9 cellular contexts compared by ENCODE assay signal in the genomic region with DNA sequence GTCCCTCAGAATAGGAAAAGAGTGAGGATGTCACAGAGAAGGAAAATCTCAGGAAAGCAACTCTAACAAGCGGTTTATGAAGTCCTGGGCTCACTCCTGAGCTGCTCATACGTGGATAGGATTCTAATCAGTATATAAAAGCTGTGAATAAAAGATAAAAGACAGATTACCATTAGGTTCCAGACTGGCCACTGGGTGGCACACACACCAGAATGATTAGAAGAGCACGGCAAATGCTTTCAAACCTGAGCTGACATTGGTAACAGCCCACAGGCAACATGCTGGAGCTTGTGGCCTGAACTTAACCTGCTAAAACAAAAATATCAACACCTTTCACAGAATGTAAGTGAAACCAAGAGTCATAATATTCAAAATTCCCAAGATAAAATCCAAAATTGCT.
DNase-seq lines count a peak whose midpoint lies in the region; ATAC-seq, FAIRE-seq and TF ChIP-seq lines count a peak whose summit lies in the region.
"Had no signal": no experiment of that assay in that cellular context is flagged by ENCODE, and none has a peak within 500 bp of the region (broad histone marks: within the 10 kb centered on the region; RNA-seq: fewer than 3 reads in every experiment).

No MANE protein-coding gene starts in this region.

- H3K4me1 ChIP-seq in GM12878 (ENCODE audit: control insufficient read depth, insufficient read depth, low read length), result no peaks in the 10 kb centered on the region

- H3K4me3 Mint-ChIP-seq in nephron progenitor cell, result no peak overlapping the region
- H3K4me3 Mint-ChIP-seq: IgD-negative memory B cell had no signal

- ATAC-seq in GM18870 (IDR thresholded peaks at IDR 0.05; ENCODE audit: unreplicated experiment) (peak; percentile 52), GM12878 (peak; percentile 83), HG03159 (IDR thresholded peaks at IDR 0.05; ENCODE audit: unreplicated experiment) (no peak)

- no peaks in the 10 kb centered on the region for H3K36me3 ChIP-seq in GM12878 (ENCODE audit: control insufficient read depth in 2 of 2, insufficient read depth in 2 of 2, low read length in 1 of 2)

- no peak overlapping the region for H3K9ac ChIP-seq in GM12878 (ENCODE audit: control insufficient read depth, insufficient read depth, low read length)

- POLR2A ChIA-PET in GM12878 (lab: Charles Lee), result no interaction called here

- RAD21 ChIA-PET in GM12878 (lab: Charles Lee; ENCODE audit: unreplicated experiment), result interaction anchor here (0.6 to 1.5 kb wide), 5 partner anchors 114 to 590 kb away, joined by 3 to 6 read pairs (median 3); no protein-coding TSS in a partner anchor

- no peak overlapping the region for H3K27ac Mint-ChIP-seq in nephron progenitor cell
- H3K27ac Mint-ChIP-seq: IgD-negative memory B cell had no signal

- WGBS in GM12878 (ENCODE audit: insufficient coverage, insufficient replicate concordance, low lambda C conversion rate, missing lambda C conversion rate), result 2% methylated on average over 3 of the region's 3 CpGs

- H3K27me3 ChIP-seq in GM12878 (replicated peaks in 1 of 2; ENCODE audit: control insufficient read depth in 2 of 2, insufficient read depth in 2 of 2, low read length in 1 of 2), result 0 out of 4 replicates have a peak, but pooled peaks cover 0 to 2% of the 10 kb centered on the region in 2 experiments

- DNase-seq in COLO829 (ENCODE audit: low spot score) (peak; percentile 20), NCI-H1092 treated with DMSO at 0.1 percent for 48 hours (lab: John Stamatoyannopoulos, UW) (peak; percentile 46), GM12878 (ENCODE audit: low read depth, low spot score) (peak; percentile 20), nephron progenitor cell (no peak), OCI-M2 (lab: John Stamatoyannopoulos, UW; ENCODE audit: unreplicated experiment) (no peak), GOT3 (lab: John Stamatoyannopoulos, UW) (no peak)

- TF ChIP-seq POLR2A in GM12878 (IDR thresholded peaks at IDR 0.05; ENCODE audit: low read depth, low read length), result no peak

- peaks cover 12% of the 10 kb centered on the region for H3K9me3 Mint-ChIP-seq in nephron progenitor cell

- H3K4me1 Mint-ChIP-seq in nephron progenitor cell, result peaks cover 9% of the 10 kb centered on the region
- H3K4me1 Mint-ChIP-seq: IgD-negative memory B cell had no signal

- H3K4me3 ChIP-seq in GM12878, result no peak overlapping the region

- peaks cover 14% of the 10 kb centered on the region for H3K27me3 Mint-ChIP-seq in nephron progenitor cell (ENCODE audit: low read depth, poor library complexity)

- intact Hi-C loops in GM12878 (cut with micrococcal nuclease; ENCODE audit: unreplicated experiment), result loop anchor here (1.0 kb wide), 1 partner anchor 382 kb away; no protein-coding TSS in a partner anchor

- H3K36me3 Mint-ChIP-seq in nephron progenitor cell (ENCODE audit: low read depth), result no peaks in the 10 kb centered on the region
- H3K36me3 Mint-ChIP-seq: IgD-negative memory B cell had no signal

- SMC1A ChIA-PET in GM12878 (lab: Charles Lee; ENCODE audit: uncharacterized antibody, unreplicated experiment), result interaction anchor here (0.7 to 1.4 kb wide), 7 partner anchors 9 to 589 kb away, joined by 3 to 5 read pairs (median 3); no protein-coding TSS in a partner anchor

- BruUV-seq in GM12878 (replicated peaks; lab: Mats Ljungman, UMichigan), result no TSS peak

- H2AFZ ChIP-seq in GM12878 (ENCODE audit: control insufficient read depth, low read depth, low read length), result no peak overlapping the region

- TF ChIP-seq CTCF in GM12878 (IDR thresholded peaks at IDR 0.05 in 2 of 3, conservative IDR thresholded peaks at IDR 0.05 in 1 of 3; ENCODE audit: control insufficient read depth in 2 of 3, extremely low read depth in 1 of 3, insufficient read depth in 1 of 3, low read depth in 3 of 3, low read length in 3 of 3), result peak; percentile 43 to 64 (median 49); a peak in 5 of 6 replicates
- TF ChIP-seq CTCF in nephron progenitor cell (IDR thresholded peaks at IDR 0.05), result peak; percentile 41

- in situ Hi-C loops in GM12878 (cut with MboI), result no loop called here

- peak; percentile 45 for TF ChIP-seq RAD21 in GM12878 (IDR thresholded peaks at IDR 0.05; ENCODE audit: insufficient read depth, low read depth, low read length)

- FAIRE-seq in GM12878 (lab: Jason Lieb, UNC), result no peak

- TF ChIP-seq EP300 in GM12878 (IDR thresholded peaks at IDR 0.05; ENCODE audit: borderline replicate concordance in 1 of 2, control insufficient read depth in 1 of 2, low read depth in 2 of 2, low read length in 2 of 2), result no peak

- H3K9me3 ChIP-seq in GM12878 (replicated peaks; ENCODE audit: control insufficient read depth, insufficient read depth, low read length), result no peaks in the 10 kb centered on the region

- H3K79me2 ChIP-seq in GM12878 (ENCODE audit: control insufficient read depth, insufficient read depth, low read length), result no peaks in the 10 kb centered on the region

- no peak overlapping the region for H3K27ac ChIP-seq in GM12878 (ENCODE audit: control insufficient read depth, insufficient read depth)

- no peaks in the 10 kb centered on the region for H4K20me1 ChIP-seq in GM12878 (ENCODE audit: control insufficient read depth, insufficient read depth)

- no peak overlapping the region for H3K4me2 ChIP-seq in GM12878 (ENCODE audit: control insufficient read depth, insufficient read depth)

- CTCF ChIA-PET in GM12878 (lab: Yijun Ruan, JAX), result interaction anchor here (0.6 to 2.4 kb wide), 13 partner anchors 9 to 590 kb away, joined by 3 to 10 read pairs (median 3); no protein-coding TSS in a partner anchor

TF ChIP-seq in GM12878, 131 proteins besides CTCF, POLR2A, EP300 and RAD21:
- TF ChIP-seq HCFC1 (IDR thresholded peaks at IDR 0.05; ENCODE audit: low read length) (no peak), SMC3 (IDR thresholded peaks at IDR 0.05; ENCODE audit: borderline replicate concordance, low read length) (peak; percentile 51; the same call in 1 of the 2 replicates), SPI1 (IDR thresholded peaks at IDR 0.05; ENCODE audit: borderline replicate concordance, insufficient read depth, low read depth, low read length) (no peak), TCF12 (IDR thresholded peaks at IDR 0.05; ENCODE audit: low read depth, low read length) (no peak), RFX5 (IDR thresholded peaks at IDR 0.05; ENCODE audit: low read depth, low read length) (no peak), EGR1 (IDR thresholded peaks at IDR 0.05; ENCODE audit: borderline replicate concordance in 1 of 2, low read depth in 2 of 2, low read length in 2 of 2) (no peak), ZNF622 (IDR thresholded peaks at IDR 0.05) (no peak), RB1 (IDR thresholded peaks at IDR 0.05; ENCODE audit: borderline replicate concordance) (no peak), EZH2 (IDR thresholded peaks at IDR 0.05; ENCODE audit: borderline replicate concordance, control insufficient read depth, low read depth, low read length) (no peak)

Comparison
In these comparisons a context has a peak if more than half of its experiments do, and no peak if none do; other contexts are left out.
1. DNase-seq: peak in COLO829 (single experiment), NCI-H1092 treated with DMSO at 0.1 percent for 48 hours (single experiment) and GM12878 (single experiment); none in nephron progenitor cell (single experiment), OCI-M2 (single experiment) and GOT3 (single experiment).